In genomic region chr1:7942701-7943029, GRCh38 we compare ENCODE assay signal across 1 cellular context.
TF ChIP-seq lines count a peak whose summit lies in the region.

No MANE protein-coding gene starts in this region.

TF ChIP-seq in GM23338, 12 proteins besides CTCF, POLR2A, EP300 and RAD21 (continued from another document):
- no peak for TF ChIP-seq ZNF462 (CRISPR knock-in tag; IDR thresholded peaks at IDR 0.05)
- no peak for TF ChIP-seq JUNB (IDR thresholded peaks at IDR 0.05; ENCODE audit: unreplicated experiment)
- no peak for TF ChIP-seq ZNF114 (CRISPR knock-in tag; IDR thresholded peaks at IDR 0.05)
- TF ChIP-seq ETS1 (IDR thresholded peaks at IDR 0.05) = no peak
